Comparison of ENCODE assay signal across 2 cellular contexts in the genomic region with DNA sequence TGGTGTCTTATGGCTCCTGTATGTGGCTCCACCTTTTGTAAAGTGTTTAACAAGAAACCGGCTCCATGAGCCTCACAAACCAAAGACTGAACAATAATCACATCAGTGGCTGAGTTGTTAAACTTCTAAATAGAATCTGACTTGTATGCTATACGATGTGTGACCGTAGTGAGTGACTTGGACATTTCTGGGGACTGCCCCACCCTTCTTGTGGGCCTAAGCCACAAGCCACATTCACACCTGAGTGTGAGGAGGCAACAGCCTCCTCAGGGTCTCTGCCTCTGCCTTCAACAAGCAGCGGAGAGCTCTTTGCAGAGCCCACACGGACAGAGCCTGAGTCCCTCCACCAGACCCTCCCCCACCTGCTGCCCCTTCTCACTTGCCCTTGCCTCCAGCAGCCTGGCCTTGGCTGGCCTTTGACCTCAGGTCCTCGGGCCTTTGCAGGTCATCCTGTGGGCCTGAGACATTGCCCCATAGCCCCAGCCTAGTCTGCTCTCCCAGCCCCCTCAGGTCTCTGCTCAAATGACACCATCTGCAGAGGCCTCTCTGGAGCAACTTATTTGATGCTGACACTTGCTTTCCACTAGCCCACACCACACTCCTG.
TF ChIP-seq lines count a peak whose summit lies in the region.

No MANE protein-coding gene starts in this region.

TF ChIP-seq in GM23338, 12 proteins besides CTCF, POLR2A, EP300 and RAD21 (continued from another document):
- TF ChIP-seq POLR2AphosphoS5 (IDR thresholded peaks at IDR 0.05; ENCODE audit: low read depth) (no peak), CREB1 (CRISPR knock-in tag; IDR thresholded peaks at IDR 0.05; ENCODE audit: low read depth) (no peak), EZH2 (IDR thresholded peaks at IDR 0.05; ENCODE audit: low read depth, unreplicated experiment) (no peak)

TF ChIP-seq in GM12878, 131 proteins besides CTCF, POLR2A, EP300 and RAD21 (continued from another document):
- no peak for TF ChIP-seq SRF (IDR thresholded peaks at IDR 0.05; ENCODE audit: low read depth in 2 of 2, low read length in 2 of 2)
- no peak for TF ChIP-seq SIN3A (IDR thresholded peaks at IDR 0.05; ENCODE audit: low read depth, low read length)
- no peak for TF ChIP-seq ATF7 (IDR thresholded peaks at IDR 0.05; ENCODE audit: low read depth)
- peak; percentile 59 for TF ChIP-seq RUNX3 (IDR thresholded peaks at IDR 0.05; ENCODE audit: low read length)
- TF ChIP-seq HDGF (IDR thresholded peaks at IDR 0.05), result no peak
- TF ChIP-seq STAT3 (IDR thresholded peaks at IDR 0.05; ENCODE audit: low read depth, low read length), result no peak
- TF ChIP-seq PAX5 (IDR thresholded peaks at IDR 0.05; ENCODE audit: borderline replicate concordance, low read depth, low read length), result peak; percentile 21; the same call in 1 of the 2 replicates
- peak in 1 of 2 experiments; percentile 51; a peak in 1 of 4 replicates for TF ChIP-seq BHLHE40 (IDR thresholded peaks at IDR 0.05; ENCODE audit: borderline replicate concordance in 1 of 2, low read depth in 2 of 2, low read length in 1 of 2)
